1 cellular context compared by ENCODE assay signal in genomic region chr17:75492555-75493168, GRCh38.
TF ChIP-seq lines count a peak whose summit lies in the region.

No MANE protein-coding gene starts in this region.

TF ChIP-seq in GM23338, 12 proteins besides CTCF, POLR2A, EP300 and RAD21 (continued from another document):
- TF ChIP-seq ETS1 (IDR thresholded peaks at IDR 0.05) (no peak), STAT1 (IDR thresholded peaks at IDR 0.05; ENCODE audit: unreplicated experiment) (no peak), ZNF331 (CRISPR knock-in tag; IDR thresholded peaks at IDR 0.05; ENCODE audit: low read depth) (no peak), EZH2 (IDR thresholded peaks at IDR 0.05; ENCODE audit: low read depth, unreplicated experiment) (no peak), ZNF462 (CRISPR knock-in tag; IDR thresholded peaks at IDR 0.05) (no peak), JUNB (IDR thresholded peaks at IDR 0.05; ENCODE audit: unreplicated experiment) (no peak), REST (IDR thresholded peaks at IDR 0.05; ENCODE audit: unreplicated experiment) (no peak), POLR2AphosphoS5 (IDR thresholded peaks at IDR 0.05; ENCODE audit: low read depth) (no peak)
